17 cellular contexts compared by ENCODE assay signal in genomic region chr9:105662184-105663104, GRCh38. TPM values are rescaled to one million over a fixed set of nuclear protein-coding genes. Genes with fewer than 3 reads are reported as not detected.
DNase-seq lines count a peak whose midpoint lies in the region; ATAC-seq, FAIRE-seq and TF ChIP-seq lines count a peak whose summit lies in the region.
"Had no signal": no experiment of that assay in that cellular context is flagged by ENCODE, and none has a peak within 500 bp of the region (broad histone marks: within the 10 kb centered on the region; RNA-seq: fewer than 3 reads in every experiment).

Gene TAL2 (plus strand): TSS chr9:105662457. CDS start chr9:105662497, 40 bp downstream.

- no peak for DNase-seq in K562 (ENCODE audit: extremely low read depth in 1 of 4, low spot score in 3 of 4)
- DNase-seq in activated naive CD4-positive, alpha-beta T cell treated with Interleukin-2 at 50 U/mL for 16 hours: no peak
- no peak for DNase-seq in lower leg skin (ENCODE audit: low spot score in 2 of 2)
- DNase-seq in SHP77 treated with DMSO at 0.1 percent for 48 hours (lab: John Stamatoyannopoulos, UW): no peak
- DNase-seq in DMS53 treated with DMSO at 0.1 percent for 48 hours (lab: John Stamatoyannopoulos, UW; ENCODE audit: unreplicated experiment): no peak
- DNase-seq: activated CD4-positive, CD25-positive, alpha-beta regulatory T cell treated with anti-CD3 and anti-CD28 coated beads, Interleukin-2, amount 50 U/mL, for 72 hours; activated naive CD4-positive, alpha-beta T cell; left ventricle myocardium inferior; NCI-H2029; pancreas; thyroid gland had no signal

- H3K9me1 ChIP-seq in K562 (ENCODE audit: control insufficient read depth, insufficient read depth, low read length): no peaks in the 10 kb centered on the region

- in situ Hi-C loops in K562 (cut with MboI): no loop called here

- TF ChIP-seq POLR2A in K562 (conservative IDR thresholded peaks at IDR 0.05) (no peak), lower leg skin (IDR thresholded peaks at IDR 0.05) (no peak)

- H3K4me3 ChIP-seq in K562 (no peak within 1 kb of the TSS), lower leg skin (ENCODE audit: low read depth, poor library complexity, severe bottlenecking) (no peak within 1 kb of the TSS)
- H3K4me3 ChIP-seq: coronary artery, left ventricle myocardium inferior, pancreas, thyroid gland had no signal

- no peaks in the 10 kb centered on the region; the same call in 1 of the 2 replicates for H4K20me1 ChIP-seq in K562 (replicated peaks; ENCODE audit: control insufficient read depth, insufficient read depth, low read length)

- CTCF ChIA-PET in K562 (lab: Yijun Ruan, JAX; ENCODE audit: low intra/inter-chr PET ratio): no interaction called here

- no peaks in the 10 kb centered on the region for H3K79me2 ChIP-seq in K562 (ENCODE audit: control insufficient read depth, insufficient read depth, low read length)

- no peak for TF ChIP-seq RAD21 in K562 (CRISPR knock-in tag; conservative IDR thresholded peaks at IDR 0.05 in 1 of 2, IDR thresholded peaks at IDR 0.05 in 1 of 2)

- no peaks in the 10 kb centered on the region for H3K4me1 ChIP-seq in K562 (replicated peaks in 1 of 2; ENCODE audit: control insufficient read depth in 2 of 2, insufficient read depth in 2 of 2, low read length in 2 of 2)
- H3K4me1 ChIP-seq: left ventricle myocardium inferior, pancreas, thyroid gland had no signal

- ATAC-seq in GM18858 (IDR thresholded peaks at IDR 0.05; ENCODE audit: unreplicated experiment): peak; percentile 95
- ATAC-seq in GM21526 (IDR thresholded peaks at IDR 0.05; ENCODE audit: low FRiP score, unreplicated experiment): peak; percentile 82
- peak; percentile 87 for ATAC-seq in HG03064 (IDR thresholded peaks at IDR 0.05; ENCODE audit: low read depth, unreplicated experiment)
- no peak for ATAC-seq in K562
- ATAC-seq: pancreas had no signal

- no peak within 1 kb of the TSS for H3K4me2 ChIP-seq in K562 (ENCODE audit: insufficient read depth, low read length)

- POLR2A ChIA-PET in K562 (lab: Yijun Ruan, JAX): interaction anchor here (1.2 kb wide), 2 partner anchors 11 kb away, joined by 4 read pairs; no protein-coding TSS in a partner anchor

- TF ChIP-seq EP300 in K562 (IDR thresholded peaks at IDR 0.05; ENCODE audit: low read length): no peak

- TF ChIP-seq CTCF in K562 (IDR thresholded peaks at IDR 0.05 in 2 of 3, conservative IDR thresholded peaks at IDR 0.05 in 1 of 3; ENCODE audit: insufficient read depth in 2 of 3, low read depth in 1 of 3, low read length in 3 of 3) (no peak), lower leg skin (IDR thresholded peaks at IDR 0.05) (no peak)

- H3K27ac ChIP-seq in K562 (ENCODE audit: extremely low read depth, low read depth, low read length): no peak within 1 kb of the TSS
- H3K27ac ChIP-seq: C4-2B, coronary artery, left ventricle myocardium inferior, pancreas, RWPE1, thyroid gland had no signal

- no peak within 1 kb of the TSS for H2AFZ ChIP-seq in K562 (ENCODE audit: low read depth, low read length)

- FAIRE-seq in K562 (lab: Jason Lieb, UNC): no peak
- FAIRE-seq: pancreas had no signal

- no peaks in the 10 kb centered on the region for H3K27me3 ChIP-seq in K562 (ENCODE audit: control insufficient read depth in 2 of 2, insufficient read depth in 2 of 2, low read length in 2 of 2)
- H3K27me3 ChIP-seq: thyroid gland had no signal

- intact Hi-C loops in K562 (cut with micrococcal nuclease) (no loop called here), lower leg skin (cut with DNase I; ENCODE audit: low total_unique reads) (no loop called here)

- H3K9ac ChIP-seq in K562 (ENCODE audit: insufficient read depth in 1 of 2, low read depth in 2 of 2, low read length in 2 of 2): no peak within 1 kb of the TSS

- no peaks in the 10 kb centered on the region for H3K9me3 ChIP-seq in K562 (replicated peaks; ENCODE audit: control insufficient read depth, insufficient read depth, low read depth, low read length)
- H3K9me3 ChIP-seq: left ventricle myocardium inferior, pancreas, thyroid gland had no signal

- H3K36me3 ChIP-seq in K562 (ENCODE audit: control insufficient read depth, insufficient read depth, low read length): no peaks in the 10 kb centered on the region
- H3K36me3 ChIP-seq: left ventricle myocardium inferior, pancreas, thyroid gland had no signal

- BruUV-seq in K562 (replicated peaks; lab: Mats Ljungman, UMichigan): no TSS peak

- WGBS in K562 (ENCODE audit: insufficient coverage, low coverage, missing lambda C conversion rate): 40% methylated on average over 12 of the region's 12 CpGs
- 88% methylated on average over 12 of the region's 12 CpGs for WGBS in lower leg skin, 2 donors

TF ChIP-seq in K562, 482 proteins besides CTCF, POLR2A, EP300 and RAD21:
- TF ChIP-seq FOXJ3 (CRISPR knock-in tag; IDR thresholded peaks at IDR 0.05): no peak
- 0 out of 2 replicates have a peak, but pooled peaks have one; percentile 11 for TF ChIP-seq SPI1 (IDR thresholded peaks at IDR 0.05; ENCODE audit: borderline replicate concordance, low read depth, low read length)

RNA-seq across cellular contexts. Expression of gene TAL2, which starts in this region (rescaled TPM):
- 1.8 and 2.1 TPM in 2 replicates for total RNA-seq in K562 (2011; cell fraction: chromatin; rRNA removed; ENCODE audit: low replicate concordance)
- total RNA-seq in K562 (2011; cell fraction: nucleolus; rRNA removed): 0.92 and 1.0 TPM in 2 replicates
- total RNA-seq in K562 (2011; cell fraction: nucleoplasm; rRNA removed): 0.95 and 1.1 TPM in 2 replicates
- total RNA-seq in K562 (2014; rRNA removed) (not detected in 2 replicates), K562 (2014; rRNA removed; fragmentation: Illumina TruSeq; extraction: Trizol) (0.86 and 1.7 TPM in 2 replicates), K562 (2015; rRNA removed; fragmentation: Illumina TruSeq; extraction: Trizol) (0.25 TPM in 1 of 2 replicates, not detected in the other), K562 (2021) (0.51 and 0.89 TPM in 2 replicates), lower leg skin (not detected)
- polyA plus RNA-seq in K562 (2011; rRNA removed) (1.2 and 1.5 TPM in 2 replicates), K562 (2014; fragmentation: Illumina TruSeq; extraction: Trizol) (0.74 and 0.94 TPM in 2 replicates), K562 (2014; fragmentation: Nextera tagmentation; extraction: Ambion mirVana) (1 to 10 TPM; 2.9 to 3.7 TPM), K562 (2014; rRNA removed) (0.21 and 0.47 TPM in 2 replicates)
- polyA plus RNA-seq in K562 (2011; cell fraction: cytosol; rRNA removed): 0.77 and 1.6 TPM in 2 replicates
- 0.48 and 1.4 TPM in 2 replicates for polyA plus RNA-seq in K562 (2011; cell fraction: nucleus; rRNA removed)
- polyA plus RNA-seq in K562 (2012): 0.82 and 1.0 TPM in 2 replicates
- polyA minus RNA-seq in K562 (2011; rRNA and poly(A)+ RNA removed): 0.81 and 1.4 TPM in 2 replicates
- polyA minus RNA-seq in K562 (2011; cell fraction: cytosol; rRNA and poly(A)+ RNA removed): not detected in 2 replicates
- not detected in 2 replicates for polyA minus RNA-seq in K562 (2011; cell fraction: nucleus; rRNA and poly(A)+ RNA removed)
- total RNA-seq: left ventricle myocardium inferior, thyroid gland had no signal
